Comparison of ENCODE assay signal across 10 cellular contexts in genomic region chr4:177229331-177229730, GRCh38.
DNase-seq lines count a peak whose midpoint lies in the region; ATAC-seq, FAIRE-seq and TF ChIP-seq lines count a peak whose summit lies in the region.
"Had no signal": no experiment of that assay in that cellular context is flagged by ENCODE, and none has a peak within 500 bp of the region (broad histone marks: within the 10 kb centered on the region; RNA-seq: fewer than 3 reads in every experiment).

No MANE protein-coding gene starts in this region.

- no peaks in the 10 kb centered on the region for H3K27me3 ChIP-seq in H7 (ENCODE audit: control insufficient read depth, insufficient read depth, low read length)

- no peaks in the 10 kb centered on the region for H3K9me3 Mint-ChIP-seq in activated T-helper 1 cell treated with anti-CD3 and anti-CD28 coated beads, Interleukin-12 subunit alpha, Interleukin-12 subunit beta, Interleukin-2, Interleukin-4 antibody, amounts not matched to agents 30 ng/mL and 10 ng/mL and 1 ng/mL, durations not matched to agents 14 hours and 24 hours and 36 hours
- H3K9me3 Mint-ChIP-seq in type B pancreatic cell: no peaks in the 10 kb centered on the region

- no peak for TF ChIP-seq CTCF in type B pancreatic cell (conservative IDR thresholded peaks at IDR 0.05)

- H3K4me3 ChIP-seq in H7 (ENCODE audit: insufficient read depth, low read depth, low read length): no peak overlapping the region

- no peak for ATAC-seq in HG03460 (IDR thresholded peaks at IDR 0.05; ENCODE audit: unreplicated experiment)

- H3K27ac Mint-ChIP-seq in activated T-helper 1 cell treated with anti-CD3 and anti-CD28 coated beads, Interleukin-12 subunit alpha, Interleukin-12 subunit beta, Interleukin-2, Interleukin-4 antibody, amounts not matched to agents 30 ng/mL and 10 ng/mL and 1 ng/mL, durations not matched to agents 14 hours and 24 hours and 36 hours: peak overlapping the region; percentile 13
- no peak overlapping the region for H3K27ac Mint-ChIP-seq in type B pancreatic cell

- H3K4me1 Mint-ChIP-seq in activated T-helper 1 cell treated with anti-CD3 and anti-CD28 coated beads, Interleukin-12 subunit alpha, Interleukin-12 subunit beta, Interleukin-2, Interleukin-4 antibody, amounts not matched to agents 30 ng/mL and 10 ng/mL and 1 ng/mL, durations not matched to agents 14 hours and 24 hours and 36 hours (ENCODE audit: low read depth): peaks cover 11% of the 10 kb centered on the region
- H3K4me1 Mint-ChIP-seq in type B pancreatic cell (ENCODE audit: unreplicated experiment): peaks cover 7% of the 10 kb centered on the region

- no peaks in the 10 kb centered on the region for H3K36me3 ChIP-seq in H7 (replicated peaks; ENCODE audit: control insufficient read depth, insufficient read depth, low read length)

- H3K36me3 Mint-ChIP-seq in activated T-helper 1 cell treated with anti-CD3 and anti-CD28 coated beads, Interleukin-12 subunit alpha, Interleukin-12 subunit beta, Interleukin-2, Interleukin-4 antibody, amounts not matched to agents 30 ng/mL and 10 ng/mL and 1 ng/mL, durations not matched to agents 14 hours and 24 hours and 36 hours (ENCODE audit: low read depth): no peaks in the 10 kb centered on the region
- no peaks in the 10 kb centered on the region for H3K36me3 Mint-ChIP-seq in type B pancreatic cell

- peak overlapping the region; percentile 72 for H3K4me3 Mint-ChIP-seq in activated T-helper 1 cell treated with anti-CD3 and anti-CD28 coated beads, Interleukin-12 subunit alpha, Interleukin-12 subunit beta, Interleukin-2, Interleukin-4 antibody, amounts not matched to agents 30 ng/mL and 10 ng/mL and 1 ng/mL, durations not matched to agents 14 hours and 24 hours and 36 hours
- H3K4me3 Mint-ChIP-seq in type B pancreatic cell: no peak overlapping the region

- intact Hi-C loops in activated T-helper 1 cell treated with anti-CD3 and anti-CD28 coated beads, Interleukin-12 subunit alpha, Interleukin-12 subunit beta, Interleukin-2, Interleukin-4 antibody, amounts not matched to agents 30 ng/mL and 10 ng/mL and 1 ng/mL, durations not matched to agents 14 hours and 24 hours and 36 hours (cut with micrococcal nuclease): no loop called here

- DNase-seq in H7 (peak; percentile 15), left kidney (ENCODE audit: low read depth, low spot score) (peak; percentile 53), SIG-M5 treated with dmso at 0.1 percent for 504 hours (lab: John Stamatoyannopoulos, UW; ENCODE audit: unreplicated experiment) (no peak), type B pancreatic cell (ENCODE audit: extremely low spot score, unreplicated experiment) (no peak), hypothalamus (lab: John Stamatoyannopoulos, UW) (no peak)
- no peak for DNase-seq in activated T-helper 1 cell treated with anti-CD3 and anti-CD28 coated beads, Interleukin-12 subunit alpha, Interleukin-12 subunit beta, Interleukin-2, Interleukin-4 antibody, amounts not matched to agents 30 ng/mL and 10 ng/mL and 1 ng/mL, durations not matched to agents 14 hours and 24 hours and 36 hours (ENCODE audit: low spot score)
- DNase-seq: activated CD4-positive, alpha-beta T cell treated with anti-CD3 and anti-CD28 coated beads for 48 hours; NCI-H1417 treated with DMSO at 0.1 percent for 48 hours had no signal

- FAIRE-seq in A204.1 (lab: Jason Lieb, UNC): peak; percentile 16

- no peaks in the 10 kb centered on the region for H3K27me3 Mint-ChIP-seq in activated T-helper 1 cell treated with anti-CD3 and anti-CD28 coated beads, Interleukin-12 subunit alpha, Interleukin-12 subunit beta, Interleukin-2, Interleukin-4 antibody, amounts not matched to agents 30 ng/mL and 10 ng/mL and 1 ng/mL, durations not matched to agents 14 hours and 24 hours and 36 hours (ENCODE audit: insufficient read depth)
- H3K27me3 Mint-ChIP-seq in type B pancreatic cell: no peaks in the 10 kb centered on the region

Comparison
In these comparisons a context has a peak if more than half of its experiments do, and no peak if none do; other contexts are left out.
1. DNase-seq: peak in H7 (single experiment) and left kidney (single experiment); none in activated T-helper 1 cell treated with anti-CD3 and anti-CD28 coated beads, Interleukin-12 subunit alpha, Interleukin-12 subunit beta, Interleukin-2, Interleukin-4 antibody, amounts not matched to agents 30 ng/mL and 10 ng/mL and 1 ng/mL, durations not matched to agents 14 hours and 24 hours and 36 hours (single experiment), SIG-M5 treated with dmso at 0.1 percent for 504 hours (single experiment), type B pancreatic cell (single experiment) and hypothalamus (0 of 51).